18 cellular contexts compared by ENCODE assay signal in genomic region chr20:20089939-20090338, GRCh38. TPM values are rescaled to one million over a fixed set of nuclear protein-coding genes. Genes with fewer than 3 reads are reported as not detected.
"Had no signal": no experiment of that assay in that cellular context is flagged by ENCODE, and none has a peak within 500 bp of the region (broad histone marks: within the 10 kb centered on the region; RNA-seq: fewer than 3 reads in every experiment).

No MANE protein-coding gene starts in this region.

- ATAC-seq: HepG2, SK-N-SH treated with all-trans-retinoic acid at 6 μM for 48 hours had no signal

- H3K4me3 ChIP-seq: SJCRH30 had no signal

- H3K27ac ChIP-seq: SJCRH30 had no signal

- H3K9me3 ChIP-seq: SJCRH30 had no signal

- H3K27me3 ChIP-seq: SJCRH30 had no signal

- H3K4me1 ChIP-seq: SJCRH30 had no signal

- H3K36me3 ChIP-seq: SJCRH30 had no signal

- DNase-seq: IMR-90, Karpas-422, KG1, MM.1S, NCI-H1092 treated with DMSO at 0.1 percent for 48 hours, NCI-H1436, NCI-H187, NCI-H2029, NCI-H345, NCI-H446 treated with DMSO at 0.1 percent for 48 hours, NCI-H510A treated with DMSO at 0.1 percent for 48 hours, NCI-H526 treated with DMSO at 0.1 percent for 48 hours, NCI-H748 treated with DMSO at 0.1 percent for 48 hours, RPMI8226, SHP77 treated with DMSO at 0.1 percent for 48 hours, SJCRH30 had no signal

RNA-seq across cellular contexts. Expression of gene CFAP61, which starts 37.6 kb away (rescaled TPM):
- total RNA-seq: IMR-90 had no signal
- polyA plus RNA-seq: HepG2 had no signal
